9 cellular contexts compared by ENCODE assay signal in the genomic region with DNA sequence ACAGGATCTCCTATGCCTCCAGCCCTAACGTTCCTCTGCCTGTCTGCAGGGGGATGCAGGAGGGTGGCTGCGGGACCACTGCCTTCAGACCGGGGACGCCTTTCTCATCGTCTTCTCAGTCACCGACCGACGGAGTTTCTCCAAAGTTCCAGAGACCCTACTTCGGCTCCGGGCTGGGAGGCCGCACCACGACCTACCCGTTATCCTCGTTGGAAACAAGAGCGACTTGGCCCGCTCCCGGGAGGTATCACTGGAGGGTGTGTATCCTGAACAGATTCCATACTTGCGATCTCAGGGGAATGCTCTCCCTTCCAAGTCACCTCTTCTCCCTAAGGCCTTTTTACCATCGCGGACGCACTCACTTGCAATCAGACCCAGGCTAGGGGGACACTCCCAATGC. TPM values are rescaled to one million over a fixed set of nuclear protein-coding genes. Genes with fewer than 3 reads are reported as not detected.
A peak's percentile ranks its signal among the peaks of the same experiment; 100 is the strongest.
DNase-seq lines count a peak whose midpoint lies in the region; ATAC-seq, FAIRE-seq and TF ChIP-seq lines count a peak whose summit lies in the region.
"Had no signal": no experiment of that assay in that cellular context is flagged by ENCODE, and none has a peak within 500 bp of the region (broad histone marks: within the 10 kb centered on the region; RNA-seq: fewer than 3 reads in every experiment).

No MANE protein-coding gene starts in this region.

- H3K36me3 Mint-ChIP-seq in MCF 10A (ENCODE audit: insufficient read depth, unreplicated experiment), result peaks cover 6% of the 10 kb centered on the region
- peaks cover 0 to 10% (median 5%) of the 10 kb centered on the region in 5 donors for H3K36me3 Mint-ChIP-seq in naive thymus-derived CD4-positive, alpha-beta T cell

- TF ChIP-seq EP300 in A549 (IDR thresholded peaks at IDR 0.05), result no peak

- no peak overlapping the region for H3K27ac Mint-ChIP-seq in MCF 10A (ENCODE audit: low read depth, unreplicated experiment)
- peak overlapping the region; percentile 24 to 97 (median 85) for H3K27ac Mint-ChIP-seq in naive thymus-derived CD4-positive, alpha-beta T cell

- TF ChIP-seq RAD21 in A549 (conservative IDR thresholded peaks at IDR 0.05 in 1 of 2, IDR thresholded peaks at IDR 0.05 in 1 of 2), result no peak

- H3K9me3 Mint-ChIP-seq in MCF 10A (ENCODE audit: unreplicated experiment), result no peaks in the 10 kb centered on the region
- no peaks in the 10 kb centered on the region for H3K9me3 Mint-ChIP-seq in naive thymus-derived CD4-positive, alpha-beta T cell

- H3K27me3 ChIP-seq in naive thymus-derived CD4-positive, alpha-beta T cell (ENCODE audit: control insufficient read depth in 2 of 2, insufficient read depth in 2 of 2, low read length in 2 of 2), result no peaks in the 10 kb centered on the region

- POLR2A ChIA-PET in A549 (lab: Yijun Ruan, JAX), result interaction anchor here (1.0 to 2.9 kb wide), 3 partner anchors 11 to 33 kb away, joined by 4 to 11 read pairs (median 5); a partner anchor contains a TSS
- POLR2A ChIA-PET in HEK293 (lab: Yijun Ruan, JAX), result interaction anchor here (1.3 kb wide), 1 partner anchor 14 kb away, joined by 5 read pairs; a partner anchor contains a TSS
- POLR2A ChIA-PET in MCF 10A (lab: Yijun Ruan, JAX), result interaction anchor here (0.8 to 10.8 kb wide), 10 partner anchors 12 to 321 kb away, joined by 3 to 116 read pairs (median 4); a partner anchor contains a TSS
- POLR2A ChIA-PET in naive thymus-derived CD4-positive, alpha-beta T cell (lab: Charles Lee), result interaction anchor here (0.6 to 10.6 kb wide), 8 partner anchors 8 to 416 kb away, joined by 3 to 145 read pairs (median 6); a partner anchor contains a TSS

- H3K27ac ChIP-seq in A549 (peak overlapping the region; percentile 87 to 93), HEK293 (ENCODE audit: extremely low read depth, low read depth, low read length) (peak overlapping the region; percentile 66; the same call in 1 of the 2 replicates)
- H3K27ac ChIP-seq in naive thymus-derived CD4-positive, alpha-beta T cell (ENCODE audit: low read depth, low read length), result peak overlapping the region; percentile 75

- WGBS in A549 (ENCODE audit: missing lambda C conversion rate), result 94% methylated on average over 21 of the region's 21 CpGs

- no peak for FAIRE-seq in A549 (lab: Jason Lieb, UNC)
- FAIRE-seq: bronchial epithelial cell had no signal

- H3K9me3 ChIP-seq in A549 (no peaks in the 10 kb centered on the region), HEK293 (ENCODE audit: control insufficient read depth, insufficient read depth, low read depth, low read length) (no peaks in the 10 kb centered on the region)
- no peaks in the 10 kb centered on the region for H3K9me3 ChIP-seq in naive thymus-derived CD4-positive, alpha-beta T cell (ENCODE audit: control insufficient read depth in 2 of 3, low read length in 3 of 3)

- H3K4me2 ChIP-seq in A549, result peak overlapping the region; percentile 73

- DNase-seq in A549 (ENCODE audit: low read depth in 1 of 2, low spot score in 1 of 2) (no peak), MCF 10A (ENCODE audit: unreplicated experiment) (no peak), sciatic nerve (ENCODE audit: low spot score) (no peak), iPS-NIHi11 (ENCODE audit: low spot score) (no peak), NCI-H2029 treated with DMSO at 0.1 percent for 48 hours (lab: John Stamatoyannopoulos, UW) (no peak)
- DNase-seq in naive thymus-derived CD4-positive, alpha-beta T cell, result no peak

- TF ChIP-seq POLR2A in A549 (IDR thresholded peaks at IDR 0.05; ENCODE audit: low read length), result no peak

- H3K27me3 Mint-ChIP-seq in MCF 10A (ENCODE audit: insufficient read depth, unreplicated experiment), result no peaks in the 10 kb centered on the region
- H3K27me3 Mint-ChIP-seq in naive thymus-derived CD4-positive, alpha-beta T cell, result peaks cover 0 to 21% (median 0%) of the 10 kb centered on the region in 5 donors

- H3K36me3 ChIP-seq in HEK293 (ENCODE audit: control insufficient read depth in 2 of 2, insufficient read depth in 1 of 2, low read length in 2 of 2), result no peaks in the 10 kb centered on the region
- no peaks in the 10 kb centered on the region for H3K36me3 ChIP-seq in naive thymus-derived CD4-positive, alpha-beta T cell (ENCODE audit: control insufficient read depth in 2 of 3, insufficient read depth in 3 of 3, low read length in 3 of 3)

- CTCF ChIA-PET in A549 (lab: Yijun Ruan, JAX) (interaction anchor here (0.9 to 23.1 kb wide), 5 partner anchors 10 to 316 kb away, joined by 3 to 368 read pairs (median 7); a partner anchor contains a TSS), HEK293 (lab: Yijun Ruan, JAX) (interaction anchor here (0.5 to 7.8 kb wide), 5 partner anchors 9 to 183 kb away, joined by 3 to 43 read pairs (median 4); no protein-coding TSS in a partner anchor), MCF 10A (lab: Yijun Ruan, JAX) (interaction anchor here (0.6 to 9.9 kb wide), 8 partner anchors 10 to 329 kb away, joined by 3 to 100 read pairs (median 5); a partner anchor contains a TSS)
- CTCF ChIA-PET in naive thymus-derived CD4-positive, alpha-beta T cell (lab: Charles Lee), result interaction anchor here (0.8 to 8.0 kb wide), 7 partner anchors 10 to 316 kb away, joined by 4 to 75 read pairs (median 8); a partner anchor contains a TSS

- no TSS peak for BruUV-seq in MCF 10A (replicated peaks; lab: Mats Ljungman, UMichigan)

- peaks cover 26% of the 10 kb centered on the region for H3K4me1 Mint-ChIP-seq in MCF 10A (ENCODE audit: insufficient read depth, unreplicated experiment)
- peaks cover 39 to 83% (median 74%) of the 10 kb centered on the region in 7 donors for H3K4me1 Mint-ChIP-seq in naive thymus-derived CD4-positive, alpha-beta T cell

- no peak for ATAC-seq in A549
- ATAC-seq in naive thymus-derived CD4-positive, alpha-beta T cell, result no peak
- ATAC-seq in sciatic nerve, result no peak
- ATAC-seq in GM18867 (IDR thresholded peaks at IDR 0.05; ENCODE audit: unreplicated experiment), result no peak

- intact Hi-C loops in MCF 10A (cut with micrococcal nuclease) (no loop called here), sciatic nerve (cut with DNase I) (no loop called here)
- intact Hi-C loops in naive thymus-derived CD4-positive, alpha-beta T cell (cut with micrococcal nuclease), result loop anchor here (1.0 to 5.0 kb wide), 2 partner anchors 14 to 59 kb away; a partner anchor contains a TSS

- H3K4me1 ChIP-seq in A549 (peaks cover 18% of the 10 kb centered on the region), HEK293 (ENCODE audit: control insufficient read depth, insufficient read depth, low read length) (peaks cover 6% of the 10 kb centered on the region)
- H3K4me1 ChIP-seq in naive thymus-derived CD4-positive, alpha-beta T cell (ENCODE audit: control insufficient read depth in 2 of 2, insufficient read depth in 2 of 2, low read length in 2 of 2), result peaks cover 21 to 53% of the 10 kb centered on the region in 2 donors

- TF ChIP-seq CTCF in A549 (IDR thresholded peaks at IDR 0.05), result no peak
- TF ChIP-seq CTCF in HEK293 (tag by site-specific recombination; IDR thresholded peaks at IDR 0.05), result no peak
- no peak for TF ChIP-seq CTCF in MCF 10A (IDR thresholded peaks at IDR 0.05; ENCODE audit: unreplicated experiment)

- H3K4me3 Mint-ChIP-seq in MCF 10A (ENCODE audit: unreplicated experiment), result peak overlapping the region; percentile 95
- peak overlapping the region; percentile 59 to 100 (median 90) for H3K4me3 Mint-ChIP-seq in naive thymus-derived CD4-positive, alpha-beta T cell

- H3K4me3 ChIP-seq in A549 (peak overlapping the region; percentile 61), HEK293 (ENCODE audit: low read depth, low read length) (no peak overlapping the region)
- H3K4me3 ChIP-seq in naive thymus-derived CD4-positive, alpha-beta T cell (ENCODE audit: low read length), result peak overlapping the region; percentile 77

RNA-seq across cellular contexts. Expression of a gene that starts 3.0 kb away (rescaled TPM):
- polyA plus RNA-seq in A549 (2011; rRNA removed) (0.29 and 0.31 TPM in 2 replicates), A549 (2017; fragmentation: RNase III; extraction: RNeasy Plus Mini Kit Qiagen cat#74134 plus additional on column Dnase treatment) (0.23 to 0.46 TPM (median 0.29 TPM) in 3 replicates)
- polyA plus RNA-seq in A549 (2012; cell fraction: cytosol; rRNA removed), result 0.21 and 0.30 TPM in 2 replicates
- polyA plus RNA-seq in A549 (2012; cell fraction: nucleus; rRNA removed), result 0.96 and 1.3 TPM in 2 replicates
- polyA minus RNA-seq in A549 (2011; rRNA and poly(A)+ RNA removed), result 0.39 TPM in 1 of 2 replicates, not detected in the other
- total RNA-seq in MCF 10A (2022) (0.26 and 0.47 TPM in 2 replicates), sciatic nerve (0.62 TPM)
- total RNA-seq in naive thymus-derived CD4-positive, alpha-beta T cell, result 1 to 10 TPM in 4 of 5 experiments, under 1 TPM in 1; 0.97 to 8.6 (median 5.4) TPM
- polyA plus RNA-seq in naive thymus-derived CD4-positive, alpha-beta T cell, result 1 to 10 TPM in 1 of 2 donors, under 1 TPM in 1; 0.58 to 1.4 TPM
- total RNA-seq: bronchial epithelial cell had no signal

RNA-seq across cellular contexts. Expression of a gene that starts 14.4 kb away (rescaled TPM):
- 74.3 and 99.6 TPM in 2 replicates for polyA plus RNA-seq in A549 (2011; rRNA removed)
- polyA plus RNA-seq in A549 (2012; cell fraction: cytosol; rRNA removed), result 56.1 and 79.2 TPM in 2 replicates
- polyA plus RNA-seq in A549 (2012; cell fraction: nucleus; rRNA removed), result 93.7 and 133 TPM in 2 replicates
- 45.5 to 62.9 TPM (median 57.2 TPM) in 3 replicates for polyA plus RNA-seq in A549 (2017; fragmentation: RNase III; extraction: RNeasy Plus Mini Kit Qiagen cat#74134 plus additional on column Dnase treatment)
- 129 and 185 TPM in 2 replicates for polyA minus RNA-seq in A549 (2011; rRNA and poly(A)+ RNA removed)
- total RNA-seq in MCF 10A (2022), result 71.0 and 83.1 TPM in 2 replicates
- 10 to 100 TPM; 55.5 to 76.1 (median 72.3) TPM for total RNA-seq in naive thymus-derived CD4-positive, alpha-beta T cell
- 100 to 1,000 TPM in 1 of 2 donors, 10 to 100 TPM in 1; 68.0 to 103 TPM for polyA plus RNA-seq in naive thymus-derived CD4-positive, alpha-beta T cell
- 106 TPM for total RNA-seq in sciatic nerve

RNA-seq across cellular contexts. Expression of a gene that starts 33.0 kb away (rescaled TPM):
- polyA plus RNA-seq in A549 (2011; rRNA removed), result 68.0 and 71.7 TPM in 2 replicates
- 60.6 and 65.8 TPM in 2 replicates for polyA plus RNA-seq in A549 (2012; cell fraction: cytosol; rRNA removed)
- 97.1 and 107 TPM in 2 replicates for polyA plus RNA-seq in A549 (2012; cell fraction: nucleus; rRNA removed)
- 64.2 to 66.5 TPM (median 65.8 TPM) in 3 replicates for polyA plus RNA-seq in A549 (2017; fragmentation: RNase III; extraction: RNeasy Plus Mini Kit Qiagen cat#74134 plus additional on column Dnase treatment)
- polyA minus RNA-seq in A549 (2011; rRNA and poly(A)+ RNA removed), result 71.4 and 82.2 TPM in 2 replicates
- total RNA-seq in MCF 10A (2022), result 57.6 and 60.6 TPM in 2 replicates
- 100 to 1,000 TPM in 2 of 5 experiments, 10 to 100 TPM in 3; 91.9 to 140 (median 99.1) TPM for total RNA-seq in naive thymus-derived CD4-positive, alpha-beta T cell
- 10 to 100 TPM; 51.2 to 75.0 TPM for polyA plus RNA-seq in naive thymus-derived CD4-positive, alpha-beta T cell
- 87.3 TPM for total RNA-seq in sciatic nerve

RNA-seq across cellular contexts. Expression of a gene that starts 43.2 kb away (rescaled TPM):
- polyA plus RNA-seq in A549 (2011; rRNA removed) (214 and 299 TPM in 2 replicates), A549 (2017; fragmentation: RNase III; extraction: RNeasy Plus Mini Kit Qiagen cat#74134 plus additional on column Dnase treatment) (185 to 224 TPM (median 188 TPM) in 3 replicates)
- polyA plus RNA-seq in A549 (2012; cell fraction: cytosol; rRNA removed), result 236 and 242 TPM in 2 replicates
- 236 and 351 TPM in 2 replicates for polyA plus RNA-seq in A549 (2012; cell fraction: nucleus; rRNA removed)
- polyA minus RNA-seq in A549 (2011; rRNA and poly(A)+ RNA removed), result 261 and 305 TPM in 2 replicates
- total RNA-seq in MCF 10A (2022) (175 and 201 TPM in 2 replicates), sciatic nerve (44.6 TPM)
- 10 to 100 TPM; 24.9 to 82.8 (median 34.2) TPM for total RNA-seq in naive thymus-derived CD4-positive, alpha-beta T cell
- polyA plus RNA-seq in naive thymus-derived CD4-positive, alpha-beta T cell, result 10 to 100 TPM; 61.8 to 64.5 TPM

RNA-seq across cellular contexts. Expression of a gene that starts 49.6 kb away (rescaled TPM):
- polyA plus RNA-seq in A549 (2011; rRNA removed) (1.9 and 2.5 TPM in 2 replicates), A549 (2017; fragmentation: RNase III; extraction: RNeasy Plus Mini Kit Qiagen cat#74134 plus additional on column Dnase treatment) (1.1 to 2.0 TPM (median 1.5 TPM) in 3 replicates)
- 1.9 TPM in 2 replicates for polyA plus RNA-seq in A549 (2012; cell fraction: cytosol; rRNA removed)
- polyA plus RNA-seq in A549 (2012; cell fraction: nucleus; rRNA removed), result 13.2 and 13.8 TPM in 2 replicates
- polyA minus RNA-seq in A549 (2011; rRNA and poly(A)+ RNA removed), result 1.7 and 2.3 TPM in 2 replicates
- total RNA-seq in MCF 10A (2022) (71.5 and 78.6 TPM in 2 replicates), sciatic nerve (138 TPM)
- 1 to 10 TPM; 1.8 to 6.6 (median 2.0) TPM for total RNA-seq in naive thymus-derived CD4-positive, alpha-beta T cell
- polyA plus RNA-seq in naive thymus-derived CD4-positive, alpha-beta T cell, result not detected

Comparison
In these comparisons a context has a peak if more than half of its experiments do, and no peak if none do; other contexts are left out.
1. intact Hi-C loops: an anchor here in naive thymus-derived CD4-positive, alpha-beta T cell (1.0 to 5.0 kb wide); none called in MCF 10A and sciatic nerve.